Comparison of ENCODE assay signal across 1 cellular context in genomic region chr19:2061936-2062729, GRCh38.
TF ChIP-seq lines count a peak whose summit lies in the region.

No MANE protein-coding gene starts in this region.

TF ChIP-seq in GM23338, 12 proteins besides CTCF, POLR2A, EP300 and RAD21 (continued from another document):
- TF ChIP-seq ETS1 (IDR thresholded peaks at IDR 0.05), result 0 out of 2 replicates have a peak, but pooled peaks have one; percentile 2
